Comparison of ENCODE assay signal across 1 cellular context in the genomic region with DNA sequence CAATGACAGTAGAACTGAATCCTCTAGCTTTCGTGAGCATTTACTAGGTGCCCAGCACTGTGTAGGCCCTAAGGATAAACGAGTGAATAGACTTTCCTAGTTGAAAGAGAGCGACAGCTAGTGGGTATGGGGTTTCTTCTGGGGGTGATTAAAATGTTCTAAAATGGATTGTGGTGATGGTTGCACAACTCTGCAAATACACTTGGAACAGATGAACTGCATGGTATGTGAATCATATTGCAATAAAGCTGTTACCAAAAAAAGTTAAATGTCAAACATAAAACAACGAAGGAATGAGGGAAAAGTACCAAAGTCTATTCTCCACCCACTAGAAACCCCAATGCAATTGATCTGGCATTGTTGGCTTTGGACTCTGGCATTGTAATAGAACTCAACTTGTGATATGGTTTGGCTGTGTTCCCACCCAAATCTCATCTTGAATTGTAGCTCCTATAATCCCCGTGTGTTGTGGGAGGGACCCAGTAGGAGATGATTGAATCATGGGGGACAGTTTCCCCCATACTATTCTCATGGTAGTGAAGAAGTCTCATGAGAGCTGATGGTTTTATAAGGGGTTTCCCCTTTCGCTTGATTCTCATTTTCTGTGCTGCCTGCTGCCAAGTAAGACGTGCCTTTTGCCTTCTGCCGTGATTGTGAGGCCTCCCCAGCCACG.
TF ChIP-seq lines count a peak whose summit lies in the region.

No MANE protein-coding gene starts in this region.

TF ChIP-seq in HepG2, 621 proteins besides CTCF, POLR2A, EP300 and RAD21 (continued from another document and continues in another):
- TF ChIP-seq, protein P1, sequence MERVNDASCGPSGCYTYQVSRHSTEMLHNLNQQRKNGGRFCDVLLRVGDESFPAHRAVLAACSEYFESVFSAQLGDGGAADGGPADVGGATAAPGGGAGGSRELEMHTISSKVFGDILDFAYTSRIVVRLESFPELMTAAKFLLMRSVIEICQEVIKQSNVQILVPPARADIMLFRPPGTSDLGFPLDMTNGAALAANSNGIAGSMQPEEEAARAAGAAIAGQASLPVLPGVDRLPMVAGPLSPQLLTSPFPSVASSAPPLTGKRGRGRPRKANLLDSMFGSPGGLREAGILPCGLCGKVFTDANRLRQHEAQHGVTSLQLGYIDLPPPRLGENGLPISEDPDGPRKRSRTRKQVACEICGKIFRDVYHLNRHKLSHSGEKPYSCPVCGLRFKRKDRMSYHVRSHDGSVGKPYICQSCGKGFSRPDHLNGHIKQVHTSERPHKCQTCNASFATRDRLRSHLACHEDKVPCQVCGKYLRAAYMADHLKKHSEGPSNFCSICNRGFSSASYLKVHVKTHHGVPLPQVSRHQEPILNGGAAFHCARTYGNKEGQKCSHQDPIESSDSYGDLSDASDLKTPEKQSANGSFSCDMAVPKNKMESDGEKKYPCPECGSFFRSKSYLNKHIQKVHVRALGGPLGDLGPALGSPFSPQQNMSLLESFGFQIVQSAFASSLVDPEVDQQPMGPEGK (CRISPR knock-in tag; IDR thresholded peaks at IDR 0.05) = peak; percentile 53
- TF ChIP-seq SALL1 (CRISPR knock-in tag; IDR thresholded peaks at IDR 0.05) (peak; percentile 46; the same call in 1 of the 2 replicates), HNRNPL (IDR thresholded peaks at IDR 0.05; ENCODE audit: low read depth, low read length) (no peak), SIX1 (CRISPR knock-in tag; IDR thresholded peaks at IDR 0.05; ENCODE audit: borderline replicate concordance) (0 out of 2 replicates have a peak, but pooled peaks have one; percentile 43), CEBPG (CRISPR knock-in tag; IDR thresholded peaks at IDR 0.05) (peak; percentile 88), ARHGAP35 (CRISPR knock-in tag; IDR thresholded peaks at IDR 0.05; ENCODE audit: borderline replicate concordance) (0 out of 2 replicates have a peak, but pooled peaks have one; percentile 38), TAF15 (IDR thresholded peaks at IDR 0.05; ENCODE audit: low read depth, low read length, poor library complexity, severe bottlenecking) (no peak), KAT7 (CRISPR knock-in tag; IDR thresholded peaks at IDR 0.05; ENCODE audit: borderline replicate concordance) (no peak), ZNF879 (CRISPR knock-in tag; IDR thresholded peaks at IDR 0.05) (no peak), STAG1 (CRISPR knock-in tag; IDR thresholded peaks at IDR 0.05) (peak; percentile 11; the same call in 1 of the 2 replicates), ZNF703 (CRISPR knock-in tag; IDR thresholded peaks at IDR 0.05; ENCODE audit: borderline replicate concordance) (no peak), ATF1 (CRISPR knock-in tag; IDR thresholded peaks at IDR 0.05) (peak; percentile 51; the same call in 1 of the 2 replicates), FOXJ3 (CRISPR knock-in tag; IDR thresholded peaks at IDR 0.05; ENCODE audit: borderline replicate concordance) (peak; percentile 48; the same call in 1 of the 2 replicates), GLI4 (CRISPR knock-in tag; IDR thresholded peaks at IDR 0.05; ENCODE audit: borderline replicate concordance) (no peak), ONECUT2 (CRISPR knock-in tag; IDR thresholded peaks at IDR 0.05) (peak; percentile 51), HNF4A (CRISPR knock-in tag; IDR thresholded peaks at IDR 0.05) (peak; percentile 80), RFX3 (CRISPR knock-in tag; IDR thresholded peaks at IDR 0.05) (no peak), NFYC (CRISPR knock-in tag; IDR thresholded peaks at IDR 0.05) (0 out of 2 replicates have a peak, but pooled peaks have one; percentile 11), HOXD1 (CRISPR knock-in tag; IDR thresholded peaks at IDR 0.05) (0 out of 2 replicates have a peak, but pooled peaks have one; percentile 33), FOXO1 (CRISPR knock-in tag; IDR thresholded peaks at IDR 0.05) (no peak), ZNF331 (CRISPR knock-in tag; IDR thresholded peaks at IDR 0.05) (peak; percentile 11; the same call in 1 of the 2 replicates), RXRB (CRISPR knock-in tag; IDR thresholded peaks at IDR 0.05; ENCODE audit: borderline replicate concordance) (peak; percentile 28; the same call in 1 of the 2 replicates), SOX6 (IDR thresholded peaks at IDR 0.05) (no peak), SOX6 (CRISPR knock-in tag; IDR thresholded peaks at IDR 0.05) (peak; percentile 93), ZBTB38 (CRISPR knock-in tag; IDR thresholded peaks at IDR 0.05) (0 out of 2 replicates have a peak, but pooled peaks have one; percentile 10), SOX13 (IDR thresholded peaks at IDR 0.05) (peak; percentile 71; the same call in 1 of the 2 replicates), SOX13 (CRISPR knock-in tag; conservative IDR thresholded peaks at IDR 0.05 in 1 of 2, IDR thresholded peaks at IDR 0.05 in 1 of 2) (peak in 1 of 2 experiments; percentile 90; a peak in 2 of 4 replicates), YEATS4 (CRISPR knock-in tag; IDR thresholded peaks at IDR 0.05; ENCODE audit: borderline replicate concordance) (0 out of 2 replicates have a peak, but pooled peaks have one; percentile 49), NR2F6 (IDR thresholded peaks at IDR 0.05) (no peak; the same call in 1 of the 2 replicates), NR2F6 (CRISPR knock-in tag; IDR thresholded peaks at IDR 0.05) (no peak), HDAC1 (CRISPR knock-in tag; IDR thresholded peaks at IDR 0.05) (0 out of 2 replicates have a peak, but pooled peaks have one; percentile 25), ZNF232 (CRISPR knock-in tag; IDR thresholded peaks at IDR 0.05; ENCODE audit: borderline replicate concordance) (0 out of 2 replicates have a peak, but pooled peaks have one; percentile 16)
- TF ChIP-seq, protein P2, sequence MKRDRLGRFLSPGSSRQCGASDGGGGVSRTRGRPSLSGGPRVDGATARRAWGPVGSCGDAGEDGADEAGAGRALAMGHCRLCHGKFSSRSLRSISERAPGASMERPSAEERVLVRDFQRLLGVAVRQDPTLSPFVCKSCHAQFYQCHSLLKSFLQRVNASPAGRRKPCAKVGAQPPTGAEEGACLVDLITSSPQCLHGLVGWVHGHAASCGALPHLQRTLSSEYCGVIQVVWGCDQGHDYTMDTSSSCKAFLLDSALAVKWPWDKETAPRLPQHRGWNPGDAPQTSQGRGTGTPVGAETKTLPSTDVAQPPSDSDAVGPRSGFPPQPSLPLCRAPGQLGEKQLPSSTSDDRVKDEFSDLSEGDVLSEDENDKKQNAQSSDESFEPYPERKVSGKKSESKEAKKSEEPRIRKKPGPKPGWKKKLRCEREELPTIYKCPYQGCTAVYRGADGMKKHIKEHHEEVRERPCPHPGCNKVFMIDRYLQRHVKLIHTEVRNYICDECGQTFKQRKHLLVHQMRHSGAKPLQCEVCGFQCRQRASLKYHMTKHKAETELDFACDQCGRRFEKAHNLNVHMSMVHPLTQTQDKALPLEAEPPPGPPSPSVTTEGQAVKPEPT (CRISPR knock-in tag; IDR thresholded peaks at IDR 0.05; ENCODE audit: low read depth) = no peak
- TF ChIP-seq, protein P3, sequence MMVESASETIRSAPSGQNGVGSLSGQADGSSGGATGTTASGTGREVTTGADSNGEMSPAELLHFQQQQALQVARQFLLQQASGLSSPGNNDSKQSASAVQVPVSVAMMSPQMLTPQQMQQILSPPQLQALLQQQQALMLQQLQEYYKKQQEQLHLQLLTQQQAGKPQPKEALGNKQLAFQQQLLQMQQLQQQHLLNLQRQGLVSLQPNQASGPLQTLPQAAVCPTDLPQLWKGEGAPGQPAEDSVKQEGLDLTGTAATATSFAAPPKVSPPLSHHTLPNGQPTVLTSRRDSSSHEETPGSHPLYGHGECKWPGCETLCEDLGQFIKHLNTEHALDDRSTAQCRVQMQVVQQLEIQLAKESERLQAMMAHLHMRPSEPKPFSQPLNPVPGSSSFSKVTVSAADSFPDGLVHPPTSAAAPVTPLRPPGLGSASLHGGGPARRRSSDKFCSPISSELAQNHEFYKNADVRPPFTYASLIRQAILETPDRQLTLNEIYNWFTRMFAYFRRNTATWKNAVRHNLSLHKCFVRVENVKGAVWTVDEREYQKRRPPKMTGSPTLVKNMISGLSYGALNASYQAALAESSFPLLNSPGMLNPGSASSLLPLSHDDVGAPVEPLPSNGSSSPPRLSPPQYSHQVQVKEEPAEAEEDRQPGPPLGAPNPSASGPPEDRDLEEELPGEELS (CRISPR knock-in tag; IDR thresholded peaks at IDR 0.05) = peak; percentile 48; the same call in 1 of the 2 replicates
- TF ChIP-seq, protein P4, sequence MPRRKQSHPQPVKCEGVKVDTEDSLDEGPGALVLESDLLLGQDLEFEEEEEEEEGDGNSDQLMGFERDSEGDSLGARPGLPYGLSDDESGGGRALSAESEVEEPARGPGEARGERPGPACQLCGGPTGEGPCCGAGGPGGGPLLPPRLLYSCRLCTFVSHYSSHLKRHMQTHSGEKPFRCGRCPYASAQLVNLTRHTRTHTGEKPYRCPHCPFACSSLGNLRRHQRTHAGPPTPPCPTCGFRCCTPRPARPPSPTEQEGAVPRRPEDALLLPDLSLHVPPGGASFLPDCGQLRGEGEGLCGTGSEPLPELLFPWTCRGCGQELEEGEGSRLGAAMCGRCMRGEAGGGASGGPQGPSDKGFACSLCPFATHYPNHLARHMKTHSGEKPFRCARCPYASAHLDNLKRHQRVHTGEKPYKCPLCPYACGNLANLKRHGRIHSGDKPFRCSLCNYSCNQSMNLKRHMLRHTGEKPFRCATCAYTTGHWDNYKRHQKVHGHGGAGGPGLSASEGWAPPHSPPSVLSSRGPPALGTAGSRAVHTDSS (CRISPR knock-in tag; conservative IDR thresholded peaks at IDR 0.05) = no peak
- TF ChIP-seq, protein P5, sequence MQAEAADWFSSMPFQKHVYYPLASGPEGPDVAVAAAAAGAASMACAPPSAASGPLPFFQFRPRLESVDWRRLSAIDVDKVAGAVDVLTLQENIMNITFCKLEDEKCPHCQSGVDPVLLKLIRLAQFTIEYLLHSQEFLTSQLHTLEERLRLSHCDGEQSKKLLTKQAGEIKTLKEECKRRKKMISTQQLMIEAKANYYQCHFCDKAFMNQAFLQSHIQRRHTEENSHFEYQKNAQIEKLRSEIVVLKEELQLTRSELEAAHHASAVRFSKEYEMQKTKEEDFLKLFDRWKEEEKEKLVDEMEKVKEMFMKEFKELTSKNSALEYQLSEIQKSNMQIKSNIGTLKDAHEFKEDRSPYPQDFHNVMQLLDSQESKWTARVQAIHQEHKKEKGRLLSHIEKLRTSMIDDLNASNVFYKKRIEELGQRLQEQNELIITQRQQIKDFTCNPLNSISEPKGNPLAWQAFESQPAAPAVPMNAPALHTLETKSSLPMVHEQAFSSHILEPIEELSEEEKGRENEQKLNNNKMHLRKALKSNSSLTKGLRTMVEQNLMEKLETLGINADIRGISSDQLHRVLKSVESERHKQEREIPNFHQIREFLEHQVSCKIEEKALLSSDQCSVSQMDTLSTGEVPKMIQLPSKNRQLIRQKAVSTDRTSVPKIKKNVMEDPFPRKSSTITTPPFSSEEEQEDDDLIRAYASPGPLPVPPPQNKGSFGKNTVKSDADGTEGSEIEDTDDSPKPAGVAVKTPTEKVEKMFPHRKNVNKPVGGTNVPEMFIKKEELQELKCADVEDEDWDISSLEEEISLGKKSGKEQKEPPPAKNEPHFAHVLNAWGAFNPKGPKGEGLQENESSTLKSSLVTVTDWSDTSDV (CRISPR knock-in tag; IDR thresholded peaks at IDR 0.05) = no peak
- TF ChIP-seq, protein P6, sequence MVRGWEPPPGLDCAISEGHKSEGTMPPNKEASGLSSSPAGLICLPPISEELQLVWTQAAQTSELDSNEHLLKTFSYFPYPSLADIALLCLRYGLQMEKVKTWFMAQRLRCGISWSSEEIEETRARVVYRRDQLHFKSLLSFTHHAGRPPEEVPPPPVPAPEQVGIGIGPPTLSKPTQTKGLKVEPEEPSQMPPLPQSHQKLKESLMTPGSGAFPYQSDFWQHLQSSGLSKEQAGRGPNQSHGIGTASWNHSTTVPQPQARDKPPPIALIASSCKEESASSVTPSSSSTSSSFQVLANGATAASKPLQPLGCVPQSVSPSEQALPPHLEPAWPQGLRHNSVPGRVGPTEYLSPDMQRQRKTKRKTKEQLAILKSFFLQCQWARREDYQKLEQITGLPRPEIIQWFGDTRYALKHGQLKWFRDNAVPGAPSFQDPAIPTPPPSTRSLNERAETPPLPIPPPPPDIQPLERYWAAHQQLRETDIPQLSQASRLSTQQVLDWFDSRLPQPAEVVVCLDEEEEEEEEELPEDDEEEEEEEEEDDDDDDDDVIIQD (CRISPR knock-in tag; IDR thresholded peaks at IDR 0.05; ENCODE audit: low read depth) = 0 out of 2 replicates have a peak, but pooled peaks have one; percentile 43
- TF ChIP-seq, protein P7, sequence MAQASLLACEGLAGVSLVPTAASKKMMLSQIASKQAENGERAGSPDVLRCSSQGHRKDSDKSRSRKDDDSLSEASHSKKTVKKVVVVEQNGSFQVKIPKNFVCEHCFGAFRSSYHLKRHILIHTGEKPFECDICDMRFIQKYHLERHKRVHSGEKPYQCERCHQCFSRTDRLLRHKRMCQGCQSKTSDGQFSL (CRISPR knock-in tag; IDR thresholded peaks at IDR 0.05) = 0 out of 2 replicates have a peak, but pooled peaks have one; percentile 21
- TF ChIP-seq, protein P8, sequence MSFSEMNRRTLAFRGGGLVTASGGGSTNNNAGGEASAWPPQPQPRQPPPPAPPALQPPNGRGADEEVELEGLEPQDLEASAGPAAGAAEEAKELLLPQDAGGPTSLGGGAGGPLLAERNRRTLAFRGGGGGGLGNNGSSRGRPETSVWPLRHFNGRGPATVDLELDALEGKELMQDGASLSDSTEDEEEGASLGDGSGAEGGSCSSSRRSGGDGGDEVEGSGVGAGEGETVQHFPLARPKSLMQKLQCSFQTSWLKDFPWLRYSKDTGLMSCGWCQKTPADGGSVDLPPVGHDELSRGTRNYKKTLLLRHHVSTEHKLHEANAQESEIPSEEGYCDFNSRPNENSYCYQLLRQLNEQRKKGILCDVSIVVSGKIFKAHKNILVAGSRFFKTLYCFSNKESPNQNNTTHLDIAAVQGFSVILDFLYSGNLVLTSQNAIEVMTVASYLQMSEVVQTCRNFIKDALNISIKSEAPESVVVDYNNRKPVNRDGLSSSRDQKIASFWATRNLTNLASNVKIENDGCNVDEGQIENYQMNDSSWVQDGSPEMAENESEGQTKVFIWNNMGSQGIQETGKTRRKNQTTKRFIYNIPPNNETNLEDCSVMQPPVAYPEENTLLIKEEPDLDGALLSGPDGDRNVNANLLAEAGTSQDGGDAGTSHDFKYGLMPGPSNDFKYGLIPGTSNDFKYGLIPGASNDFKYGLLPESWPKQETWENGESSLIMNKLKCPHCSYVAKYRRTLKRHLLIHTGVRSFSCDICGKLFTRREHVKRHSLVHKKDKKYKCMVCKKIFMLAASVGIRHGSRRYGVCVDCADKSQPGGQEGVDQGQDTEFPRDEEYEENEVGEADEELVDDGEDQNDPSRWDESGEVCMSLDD (CRISPR knock-in tag; IDR thresholded peaks at IDR 0.05; ENCODE audit: borderline replicate concordance) = 0 out of 2 replicates have a peak, but pooled peaks have one; percentile 33
- TF ChIP-seq, protein P9, sequence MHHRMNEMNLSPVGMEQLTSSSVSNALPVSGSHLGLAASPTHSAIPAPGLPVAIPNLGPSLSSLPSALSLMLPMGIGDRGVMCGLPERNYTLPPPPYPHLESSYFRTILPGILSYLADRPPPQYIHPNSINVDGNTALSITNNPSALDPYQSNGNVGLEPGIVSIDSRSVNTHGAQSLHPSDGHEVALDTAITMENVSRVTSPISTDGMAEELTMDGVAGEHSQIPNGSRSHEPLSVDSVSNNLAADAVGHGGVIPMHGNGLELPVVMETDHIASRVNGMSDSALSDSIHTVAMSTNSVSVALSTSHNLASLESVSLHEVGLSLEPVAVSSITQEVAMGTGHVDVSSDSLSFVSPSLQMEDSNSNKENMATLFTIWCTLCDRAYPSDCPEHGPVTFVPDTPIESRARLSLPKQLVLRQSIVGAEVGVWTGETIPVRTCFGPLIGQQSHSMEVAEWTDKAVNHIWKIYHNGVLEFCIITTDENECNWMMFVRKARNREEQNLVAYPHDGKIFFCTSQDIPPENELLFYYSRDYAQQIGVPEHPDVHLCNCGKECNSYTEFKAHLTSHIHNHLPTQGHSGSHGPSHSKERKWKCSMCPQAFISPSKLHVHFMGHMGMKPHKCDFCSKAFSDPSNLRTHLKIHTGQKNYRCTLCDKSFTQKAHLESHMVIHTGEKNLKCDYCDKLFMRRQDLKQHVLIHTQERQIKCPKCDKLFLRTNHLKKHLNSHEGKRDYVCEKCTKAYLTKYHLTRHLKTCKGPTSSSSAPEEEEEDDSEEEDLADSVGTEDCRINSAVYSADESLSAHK (CRISPR knock-in tag; IDR thresholded peaks at IDR 0.05; ENCODE audit: borderline replicate concordance) = no peak
